ENCODE assay signal across 12 cellular contexts in the genomic region with DNA sequence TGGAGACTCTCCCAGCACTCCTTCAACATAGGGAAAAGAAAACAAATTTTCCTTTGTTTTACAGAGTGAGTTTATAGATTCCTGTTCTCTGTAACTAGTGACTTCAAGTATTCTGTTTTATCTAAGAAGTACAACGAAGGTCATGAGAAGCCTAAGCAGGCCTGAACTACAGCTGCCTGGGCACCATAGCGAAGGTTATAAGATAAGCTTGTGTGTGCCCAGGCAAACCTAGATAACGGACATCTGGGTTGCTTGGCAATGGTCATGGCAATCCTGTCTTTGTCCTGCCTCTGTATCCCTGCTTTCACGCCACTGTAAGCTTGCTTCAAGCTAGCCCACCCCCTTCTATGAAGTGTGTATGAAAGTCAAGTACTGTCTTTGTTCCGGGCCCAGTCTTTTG. TPM values are rescaled to one million over a fixed set of nuclear protein-coding genes. Genes with fewer than 3 reads are reported as not detected.
DNase-seq lines count a peak whose midpoint lies in the region; ATAC-seq and TF ChIP-seq lines count a peak whose summit lies in the region.
"Not testable (repeated sequence)": the region's sequence is repeated elsewhere in the genome, so short reads cannot be mapped to it uniquely, and the experiment has no call there.
"Had no signal": no experiment of that assay in that cellular context is flagged by ENCODE, and none has a peak within 500 bp of the region (broad histone marks: within the 10 kb centered on the region; RNA-seq: fewer than 3 reads in every experiment).

No MANE protein-coding gene starts in this region.

- not testable (repeated sequence) for H2BK12ac ChIP-seq in neuronal stem cell (ENCODE audit: low read length)

- not testable (repeated sequence) for DNase-seq in GM23338 (ENCODE audit: low spot score); PC-3; mammary epithelial cell; foreskin keratinocyte; mesothelial cell of epicardium (ENCODE audit: low spot score in 2 of 2, unreplicated experiment in 2 of 2); neuronal stem cell (ENCODE audit: low spot score); sigmoid colon; uterus

- H3K27me3 ChIP-seq in GM23338 (ENCODE audit: insufficient read depth); PC-3 (ENCODE audit: low read length); mammary epithelial cell (ENCODE audit: insufficient read depth, low read length); foreskin keratinocyte; neuronal stem cell (ENCODE audit: control insufficient read depth in 3 of 3, insufficient read depth in 3 of 3, low read depth in 1 of 3, low read length in 3 of 3); sigmoid colon; uterus: not testable (repeated sequence)

- not testable (repeated sequence) for H4K91ac ChIP-seq in neuronal stem cell (ENCODE audit: low read depth, low read length, poor library complexity)

- TSS peak; percentile 42 for BruUV-seq in PC-3 (replicated peaks; lab: Mats Ljungman, UMichigan)
- not testable (repeated sequence) for BruUV-seq in mammary epithelial cell (replicated peaks; lab: Mats Ljungman, UMichigan)

- not testable (repeated sequence) for TF ChIP-seq CTCF in GM23338 (conservative IDR thresholded peaks at IDR 0.05; ENCODE audit: low read depth in 2 of 2); PC-3 (conservative IDR thresholded peaks at IDR 0.05; ENCODE audit: low read depth, low read length); mammary epithelial cell (conservative IDR thresholded peaks at IDR 0.05 in 1 of 2, IDR thresholded peaks at IDR 0.05 in 1 of 2; ENCODE audit: extremely low read depth in 1 of 2, insufficient read depth in 1 of 2, low read depth in 1 of 2, low read length in 2 of 2); foreskin keratinocyte (conservative IDR thresholded peaks at IDR 0.05); mesothelial cell of epicardium (IDR thresholded peaks at IDR 0.05; ENCODE audit: unreplicated experiment); sigmoid colon (IDR thresholded peaks at IDR 0.05); uterus (IDR thresholded peaks at IDR 0.05)

- 100% methylated on average over 5 of the region's 5 CpGs for WGBS in mammary epithelial cell (ENCODE audit: low coverage, missing lambda C conversion rate)
- no CpG with 5 or more reads among the region's 5 CpGs for WGBS in neuronal stem cell (ENCODE audit: extremely low coverage in 2 of 2, insufficient read length in 2 of 2, insufficient replicate concordance in 1 of 2), 2 donors
- WGBS in sigmoid colon, 2 donors, result 35 to 72% methylated on average over 5 of the region's 5 CpGs

- intact Hi-C loops in PC-3 (cut with micrococcal nuclease); mammary epithelial cell (cut with micrococcal nuclease); uterus (cut with DNase I; ENCODE audit: low total_unique reads): not testable (repeated sequence)
- intact Hi-C loops in sigmoid colon (cut with DNase I), result loop anchor here (5.0 kb wide), 1 partner anchor 35 kb away; no protein-coding TSS in a partner anchor

- H3K23ac ChIP-seq in neuronal stem cell (ENCODE audit: low read depth, low read length, poor library complexity), result not testable (repeated sequence)

- not testable (repeated sequence) for H3K14ac ChIP-seq in neuronal stem cell (ENCODE audit: low read length)

- TF ChIP-seq EP300 in sigmoid colon (IDR thresholded peaks at IDR 0.05), result not testable (repeated sequence)

- not testable (repeated sequence) for H3K27ac Mint-ChIP-seq in GM23338
- H3K27ac Mint-ChIP-seq in mesothelial cell of epicardium, result peak overlapping the region; percentile 88

- H4K20me1 ChIP-seq in GM23338 (replicated peaks; ENCODE audit: insufficient read depth); PC-3 (ENCODE audit: low read length); mammary epithelial cell (ENCODE audit: insufficient read depth, low read length): not testable (repeated sequence)

- dilution Hi-C loops in mammary epithelial cell (cut with HindIII; ENCODE audit: low sequenced_read_pairs), result not testable (repeated sequence)

- not testable (repeated sequence) for H3K9me2 ChIP-seq in GM23338 (ENCODE audit: insufficient read depth); PC-3 (replicated peaks; ENCODE audit: low read length)

- peaks cover 18% of the 10 kb centered on the region for H3K4me1 Mint-ChIP-seq in GM23338
- H3K4me1 Mint-ChIP-seq in mesothelial cell of epicardium, result peaks cover 41% of the 10 kb centered on the region

- H3K4ac ChIP-seq in neuronal stem cell (ENCODE audit: low read length), result not testable (repeated sequence)

- peak overlapping the region; percentile 85 for H3K9ac ChIP-seq in PC-3 (ENCODE audit: low read length)
- H3K9ac ChIP-seq in mammary epithelial cell (ENCODE audit: insufficient read depth, low read length); neuronal stem cell (ENCODE audit: low read depth, low read length, poor library complexity): not testable (repeated sequence)

- H2BK5ac ChIP-seq in neuronal stem cell (ENCODE audit: low read length), result not testable (repeated sequence)

- not testable (repeated sequence) for H3K18ac ChIP-seq in neuronal stem cell (ENCODE audit: low read length)

- TF ChIP-seq POLR2A in sigmoid colon (IDR thresholded peaks at IDR 0.05); uterus (IDR thresholded peaks at IDR 0.05): not testable (repeated sequence)

- not testable (repeated sequence) for H3F3A ChIP-seq in GM23338 (replicated peaks; ENCODE audit: low read depth); PC-3 (ENCODE audit: low read length, unreplicated experiment)

- H3K36me3 Mint-ChIP-seq in GM23338 (ENCODE audit: low read depth); mesothelial cell of epicardium: not testable (repeated sequence)

- H2AK5ac ChIP-seq in neuronal stem cell (ENCODE audit: low read depth, low read length), result not testable (repeated sequence)

- H3K79me2 ChIP-seq in GM23338 (replicated peaks; ENCODE audit: insufficient read depth); PC-3 (ENCODE audit: low read length); mammary epithelial cell (ENCODE audit: insufficient read depth, low read length): not testable (repeated sequence)

- H3K4me1 ChIP-seq in GM23338 (ENCODE audit: insufficient read depth); neuronal stem cell (ENCODE audit: control insufficient read depth in 2 of 2, insufficient read depth in 1 of 2, low read depth in 1 of 2, low read length in 2 of 2); uterus: not testable (repeated sequence)
- H3K4me1 ChIP-seq in PC-3 (ENCODE audit: insufficient read depth, low read length) (peaks cover 47% of the 10 kb centered on the region), mammary epithelial cell (ENCODE audit: insufficient read depth, low read length) (peaks cover 44% of the 10 kb centered on the region), foreskin keratinocyte (peaks cover 37% of the 10 kb centered on the region), sigmoid colon (peaks cover 3 to 25% (median 24%) of the 10 kb centered on the region in 4 donors)

- H3K9me3 ChIP-seq in PC-3 (ENCODE audit: low read length); mammary epithelial cell (replicated peaks; ENCODE audit: insufficient read depth, low read length); neuronal stem cell (replicated peaks in 1 of 2; ENCODE audit: control insufficient read depth in 2 of 2, insufficient read depth in 1 of 2, low read depth in 1 of 2, low read length in 2 of 2); sigmoid colon; uterus: not testable (repeated sequence)

- not testable (repeated sequence) for H3K9me3 Mint-ChIP-seq in GM23338, mesothelial cell of epicardium

- in situ Hi-C loops in mammary epithelial cell (cut with MboI; ENCODE audit: low sequenced_read_pairs in 2 of 2), result not testable (repeated sequence)

- H2BK15ac ChIP-seq in neuronal stem cell (ENCODE audit: low read length), result not testable (repeated sequence)

- not testable (repeated sequence) for H3K4me2 ChIP-seq in GM23338; mammary epithelial cell (ENCODE audit: insufficient read depth, low read depth, low read length); neuronal stem cell (ENCODE audit: insufficient read depth, low read length, poor library complexity, severe bottlenecking)
- H3K4me2 ChIP-seq in PC-3 (ENCODE audit: low read length), result peak overlapping the region; percentile 76

- not testable (repeated sequence) for H3K4me3 Mint-ChIP-seq in GM23338, mesothelial cell of epicardium

- H4K8ac ChIP-seq in neuronal stem cell (ENCODE audit: low read depth, low read length), result not testable (repeated sequence)

- not testable (repeated sequence) for H3K79me1 ChIP-seq in neuronal stem cell (ENCODE audit: low read depth, low read length)

- not testable (repeated sequence) for H2BK120ac ChIP-seq in neuronal stem cell (ENCODE audit: low read depth, low read length)

- peak overlapping the region; percentile 59; the same call in 1 of the 2 replicates for H2AFZ ChIP-seq in GM23338
- H2AFZ ChIP-seq in PC-3 (ENCODE audit: low read length); mammary epithelial cell (ENCODE audit: low read depth, low read length): not testable (repeated sequence)
- H2AFZ ChIP-seq in neuronal stem cell (ENCODE audit: low read length), result peak overlapping the region; percentile 49

- CTCF ChIA-PET in PC-3 (lab: Charles Lee), result interaction anchor here (0.6 to 1.0 kb wide), 2 partner anchors 13 to 87 kb away, joined by 3 to 4 read pairs; no protein-coding TSS in a partner anchor
- CTCF ChIA-PET in mammary epithelial cell (lab: Charles Lee; ENCODE audit: low non-redundant PET), result not testable (repeated sequence)

- H3K4me3 ChIP-seq in GM23338; PC-3 (ENCODE audit: low read length); mammary epithelial cell (replicated peaks in 1 of 3; ENCODE audit: insufficient read depth in 1 of 3, low read depth in 2 of 3, low read length in 3 of 3); neuronal stem cell (ENCODE audit: low read length in 2 of 2); sigmoid colon; uterus: not testable (repeated sequence)

- ATAC-seq in GM23338, PC-3, foreskin keratinocyte: not testable (repeated sequence)

- not testable (repeated sequence) for H3K27ac ChIP-seq in GM23338 (ENCODE audit: low read depth); neuronal stem cell (replicated peaks; ENCODE audit: low read length)
- H3K27ac ChIP-seq in PC-3 (ENCODE audit: low read length) (peak overlapping the region; percentile 98), mammary epithelial cell (ENCODE audit: insufficient read depth, low read depth, low read length) (peak overlapping the region; percentile 83), foreskin keratinocyte (peak overlapping the region; percentile 96), sigmoid colon (peak overlapping the region in 3 of 4 donors; percentile 67 to 79 (median 75)), uterus (peak overlapping the region; percentile 77 to 82)

- not testable (repeated sequence) for H3K27me3 Mint-ChIP-seq in GM23338 (ENCODE audit: insufficient read depth, low read depth, poor library complexity); mesothelial cell of epicardium (ENCODE audit: low read depth)

- H3K36me3 ChIP-seq in GM23338 (ENCODE audit: insufficient read depth); PC-3 (ENCODE audit: low read depth, low read length); mammary epithelial cell (ENCODE audit: insufficient read depth, low read length); neuronal stem cell (replicated peaks in 1 of 2; ENCODE audit: control insufficient read depth in 2 of 2, insufficient read depth in 2 of 2, low read length in 2 of 2); sigmoid colon; uterus: not testable (repeated sequence)

- POLR2A ChIA-PET in PC-3 (lab: Charles Lee; ENCODE audit: unreplicated experiment), result interaction anchor here (0.5 to 0.7 kb wide), 2 partner anchors 20 to 202 kb away, joined by 4 to 6 read pairs; no protein-coding TSS in a partner anchor

RNA-seq across cellular contexts. Expression of a gene that starts 24.0 kb away (rescaled TPM):
- total RNA-seq in GM23338 (2014; rRNA removed; shearing (Covaris generic)), result not detected in 2 replicates
- polyA plus RNA-seq in GM23338 (2016; fragmentation: Nextera tagmentation; extraction: Ambion mirVana), result 0.16 TPM in 1 of 2 replicates, not detected in the other
- 96.5 and 104 TPM in 2 replicates for total RNA-seq in PC-3 (2014; rRNA removed)
- 100 to 1,000 TPM; 428 to 490 TPM for total RNA-seq in mammary epithelial cell
- 525 TPM for polyA plus RNA-seq in mammary epithelial cell
- 393 TPM for polyA minus RNA-seq in mammary epithelial cell
- total RNA-seq in foreskin keratinocyte, result 282 and 314 TPM in 2 replicates
- polyA plus RNA-seq in foreskin keratinocyte, result 157 and 172 TPM in 2 replicates
- 0.13 to 0.22 TPM (median 0.18 TPM) in 3 replicates for total RNA-seq in mesothelial cell of epicardium
- not detected for polyA plus RNA-seq in neuronal stem cell (2013, experiment 1 of 2)
- polyA plus RNA-seq in neuronal stem cell (2013, experiment 2 of 2), result not detected
- not detected for total RNA-seq in sigmoid colon
- polyA plus RNA-seq in sigmoid colon, result 1 to 10 TPM; 1.2 to 2.9 (median 1.6) TPM
- total RNA-seq in uterus, result under 1 TPM in 1 of 4 donors, not detected in 3; 0.69 TPM
- total RNA-seq: Caco-2; CD4-positive, alpha-beta memory T cell; HepG2; LHCN-M2 had no signal
- polyA plus RNA-seq: CD4-positive, alpha-beta memory T cell; HepG2 had no signal

RNA-seq across cellular contexts. Expression of a gene that starts 30.5 kb away (rescaled TPM):
- total RNA-seq in GM23338 (2014; rRNA removed; shearing (Covaris generic)), result 30.2 and 34.4 TPM in 2 replicates
- polyA plus RNA-seq in GM23338 (2016; fragmentation: Nextera tagmentation; extraction: Ambion mirVana) (43.5 and 49.4 TPM in 2 replicates), mammary epithelial cell (31.0 TPM), foreskin keratinocyte (20.9 and 23.4 TPM in 2 replicates), sigmoid colon (10 to 100 TPM; 34.6 to 69.4 (median 44.4) TPM)
- total RNA-seq in PC-3 (2014; rRNA removed) (44.7 and 50.3 TPM in 2 replicates), mammary epithelial cell (10 to 100 TPM; 60.8 to 94.4 TPM), foreskin keratinocyte (65.8 and 67.5 TPM in 2 replicates), mesothelial cell of epicardium (41.4 to 43.8 TPM (median 43.3 TPM) in 3 replicates), sigmoid colon (10 to 100 TPM; 31.4 to 41.0 (median 38.3) TPM), uterus (100 to 1,000 TPM in 1 of 4 donors, 10 to 100 TPM in 3; 32.4 to 214 (median 52.2) TPM)
- 30.0 TPM for polyA minus RNA-seq in mammary epithelial cell
- 32.7 TPM for polyA plus RNA-seq in neuronal stem cell (2013, experiment 1 of 2)
- polyA plus RNA-seq in neuronal stem cell (2013, experiment 2 of 2), result 33.3 TPM

Comparison
In these comparisons a context has a peak if more than half of its experiments do, and no peak if none do; other contexts are left out.
1. RNA of a gene that starts 24.0 kb away (total RNA-seq): 428 to 490 TPM in mammary epithelial cell, 282 to 314 TPM in foreskin keratinocyte and 96.5 to 104 TPM in PC-3; 0.13 to 0.22 TPM in mesothelial cell of epicardium, not detected in GM23338, not detected in sigmoid colon and 0.69 TPM in uterus; every median in the first group is over 10 times any median in the second.